ENCODE assay signal across 26 cellular contexts in the genomic region with DNA sequence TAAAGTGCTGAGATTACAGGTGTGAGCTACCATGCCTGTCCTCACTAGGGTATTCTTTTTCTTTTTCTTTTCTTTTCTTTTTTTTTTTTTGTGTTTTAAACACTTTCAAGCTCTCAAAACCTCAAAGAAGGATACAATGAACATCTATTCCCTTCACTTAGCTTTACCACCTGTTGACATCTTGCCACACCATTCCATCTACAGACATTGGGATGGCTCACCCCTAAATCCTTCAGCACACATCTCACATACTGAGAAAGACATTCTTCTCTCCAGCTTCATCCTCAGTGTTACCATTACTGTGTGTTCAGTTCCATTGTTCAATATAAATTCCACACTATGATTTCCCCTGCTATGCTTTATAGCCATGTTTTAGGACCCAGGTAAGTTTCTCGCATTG. TPM values are rescaled to one million over a fixed set of nuclear protein-coding genes. Genes with fewer than 3 reads are reported as not detected.
"Had no signal": no experiment of that assay in that cellular context is flagged by ENCODE, and none has a peak within 500 bp of the region (broad histone marks: within the 10 kb centered on the region; RNA-seq: fewer than 3 reads in every experiment).

No MANE protein-coding gene starts in this region.

- H3K27me3 Mint-ChIP-seq: activated T-helper 17 cell treated with anti-CD3 and anti-CD28 coated beads, Interleukin-2, amount 50 U/mL, for 72 hours; dendritic cell treated with granulocyte-macrophage colony-stimulating factor and Interleukin-4, amounts not matched to agents 40 ng/mL and 50 ng/mL, for 4 days; progenitor cell of endocrine pancreas; stimulated activated naive CD8-positive, alpha-beta T cell treated with anti-CD3 and anti-CD28 coated beads, Interleukin-15, Interleukin-2, amounts not matched to agents 100 ng/mL and 50 ng/mL, for 24 hours; T-cell had no signal

- H3K4me3 Mint-ChIP-seq: activated T-helper 17 cell treated with anti-CD3 and anti-CD28 coated beads, Interleukin-2, amount 50 U/mL, for 72 hours; dendritic cell treated with granulocyte-macrophage colony-stimulating factor and Interleukin-4, amounts not matched to agents 40 ng/mL and 50 ng/mL, for 4 days; nephron progenitor cell; stimulated activated naive CD8-positive, alpha-beta T cell treated with anti-CD3 and anti-CD28 coated beads, Interleukin-15, Interleukin-2, amounts not matched to agents 100 ng/mL and 50 ng/mL, for 24 hours; T-cell; T-helper 2 cell treated with Interferon-gamma antibody and Interleukin-4, amounts not matched to agents 5 μg/mL and 100 μg/mL, for 36 hours had no signal

- DNase-seq: activated CD4-positive, alpha-beta T cell treated with anti-CD3 and anti-CD28 coated beads for 4 hours; activated CD4-positive, alpha-beta T cell treated with anti-CD3 and anti-CD28 coated beads, Interleukin-2, amount 50 U/mL, for 4 hours; activated CD8-positive, alpha-beta memory T cell treated with anti-CD3 and anti-CD28 coated beads for 24 hours; activated gamma-delta T cell treated with Interleukin-2 at 50 U/mL for 16 hours; activated naive CD4-positive, alpha-beta T cell treated with anti-CD3 and anti-CD28 coated beads, Interleukin-2, amount 50 U/mL, for 16 hours; central memory CD4-positive, alpha-beta T cell; foreskin keratinocyte; heart right ventricle; left lung; lower lobe of right lung; mesenchymal stem cell; nephron progenitor cell; ovary; right lobe of liver; stimulated activated CD4-positive, alpha-beta T cell treated with anti-CD3 and anti-CD28 coated beads, Interleukin-2, amount 100 ng/mL, for 48 hours; T-cell; trophoblast cell had no signal

- H3K4me3 ChIP-seq: breast epithelium, esophagus muscularis mucosa, heart right ventricle, left lung, lower lobe of right lung, ovary, right lobe of liver, thoracic aorta had no signal

- ATAC-seq: activated T-helper 17 cell treated with anti-CD3 and anti-CD28 coated beads, Interleukin-2, amount 50 U/mL, for 72 hours; foreskin keratinocyte; heart right ventricle; left lung; lower lobe of right lung; right lobe of liver; T-cell had no signal

- H3K4me1 ChIP-seq: breast epithelium, foreskin keratinocyte, left lung, lower lobe of right lung had no signal

- H3K27me3 ChIP-seq: breast epithelium, esophagus muscularis mucosa, left lung, neutrophil, ovary, right lobe of liver had no signal

- H3K9me3 ChIP-seq: breast epithelium, esophagus muscularis mucosa, heart right ventricle, left lung, lower lobe of right lung, neutrophil, ovary, right lobe of liver, thoracic aorta had no signal

- H3K27ac Mint-ChIP-seq: dendritic cell treated with granulocyte-macrophage colony-stimulating factor and Interleukin-4, amounts not matched to agents 40 ng/mL and 50 ng/mL, for 4 days; nephron progenitor cell; progenitor cell of endocrine pancreas; stimulated activated naive CD8-positive, alpha-beta T cell treated with anti-CD3 and anti-CD28 coated beads, Interleukin-15, Interleukin-2, amounts not matched to agents 100 ng/mL and 50 ng/mL, for 24 hours; T-helper 2 cell treated with Interferon-gamma antibody and Interleukin-4, amounts not matched to agents 5 μg/mL and 100 μg/mL, for 36 hours had no signal

- H3K9me3 Mint-ChIP-seq: activated T-helper 17 cell treated with anti-CD3 and anti-CD28 coated beads, Interleukin-2, amount 50 U/mL, for 72 hours; dendritic cell treated with granulocyte-macrophage colony-stimulating factor and Interleukin-4, amounts not matched to agents 40 ng/mL and 50 ng/mL, for 4 days; nephron progenitor cell; stimulated activated naive CD8-positive, alpha-beta T cell treated with anti-CD3 and anti-CD28 coated beads, Interleukin-15, Interleukin-2, amounts not matched to agents 100 ng/mL and 50 ng/mL, for 24 hours; T-cell; T-helper 2 cell treated with Interferon-gamma antibody and Interleukin-4, amounts not matched to agents 5 μg/mL and 100 μg/mL, for 36 hours had no signal

- H3K27ac ChIP-seq: breast epithelium, esophagus muscularis mucosa, foreskin keratinocyte, heart right ventricle, left lung, lower lobe of right lung, neutrophil, ovary, right lobe of liver, thoracic aorta had no signal

- H3K36me3 ChIP-seq: breast epithelium, esophagus muscularis mucosa, heart right ventricle, left lung, lower lobe of right lung, neutrophil, ovary, right lobe of liver, thoracic aorta had no signal

RNA-seq across cellular contexts. Expression of a gene that starts 16.5 kb away (rescaled TPM):
- polyA plus RNA-seq: foreskin keratinocyte had no signal
